ENCODE assay signal across 1 cellular context in genomic region chr10:49398000-49398861, GRCh38.
TF ChIP-seq lines count a peak whose summit lies in the region.

No MANE protein-coding gene starts in this region.

TF ChIP-seq in HepG2, 621 proteins besides CTCF, POLR2A, EP300 and RAD21 (continued from another document and continues in another):
- TF ChIP-seq RBFOX2 (IDR thresholded peaks at IDR 0.05; ENCODE audit: low read depth, low read length) = no peak
- TF ChIP-seq EHMT2 (IDR thresholded peaks at IDR 0.05; ENCODE audit: borderline replicate concordance, low read depth, low read length) = peak; percentile 55; the same call in 1 of the 2 replicates
- TF ChIP-seq, protein P1, sequence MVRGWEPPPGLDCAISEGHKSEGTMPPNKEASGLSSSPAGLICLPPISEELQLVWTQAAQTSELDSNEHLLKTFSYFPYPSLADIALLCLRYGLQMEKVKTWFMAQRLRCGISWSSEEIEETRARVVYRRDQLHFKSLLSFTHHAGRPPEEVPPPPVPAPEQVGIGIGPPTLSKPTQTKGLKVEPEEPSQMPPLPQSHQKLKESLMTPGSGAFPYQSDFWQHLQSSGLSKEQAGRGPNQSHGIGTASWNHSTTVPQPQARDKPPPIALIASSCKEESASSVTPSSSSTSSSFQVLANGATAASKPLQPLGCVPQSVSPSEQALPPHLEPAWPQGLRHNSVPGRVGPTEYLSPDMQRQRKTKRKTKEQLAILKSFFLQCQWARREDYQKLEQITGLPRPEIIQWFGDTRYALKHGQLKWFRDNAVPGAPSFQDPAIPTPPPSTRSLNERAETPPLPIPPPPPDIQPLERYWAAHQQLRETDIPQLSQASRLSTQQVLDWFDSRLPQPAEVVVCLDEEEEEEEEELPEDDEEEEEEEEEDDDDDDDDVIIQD (CRISPR knock-in tag; IDR thresholded peaks at IDR 0.05; ENCODE audit: low read depth) = no peak
- no peak for TF ChIP-seq ZNF598 (CRISPR knock-in tag; IDR thresholded peaks at IDR 0.05; ENCODE audit: borderline replicate concordance)
- TF ChIP-seq ZNF33B (CRISPR knock-in tag; IDR thresholded peaks at IDR 0.05) = no peak
- TF ChIP-seq MBD4 (IDR thresholded peaks at IDR 0.05; ENCODE audit: borderline replicate concordance, low read length) = no peak
- no peak for TF ChIP-seq SNRNP70 (IDR thresholded peaks at IDR 0.05; ENCODE audit: low read depth, low read length)
- TF ChIP-seq ZNF740 (CRISPR knock-in tag; IDR thresholded peaks at IDR 0.05) = peak; percentile 88
- TF ChIP-seq DNMT1 (CRISPR knock-in tag; IDR thresholded peaks at IDR 0.05) = no peak
- no peak for TF ChIP-seq NFIB (CRISPR knock-in tag; IDR thresholded peaks at IDR 0.05; ENCODE audit: borderline replicate concordance)
- no peak for TF ChIP-seq GABPA (IDR thresholded peaks at IDR 0.05; ENCODE audit: low read depth, low read length)
- no peak for TF ChIP-seq GABPA (CRISPR knock-in tag; IDR thresholded peaks at IDR 0.05; ENCODE audit: low read depth)
- no peak for TF ChIP-seq FLYWCH1 (CRISPR knock-in tag; IDR thresholded peaks at IDR 0.05)
- no peak for TF ChIP-seq GLI4 (CRISPR knock-in tag; IDR thresholded peaks at IDR 0.05; ENCODE audit: borderline replicate concordance)
- TF ChIP-seq REST (IDR thresholded peaks at IDR 0.05; ENCODE audit: borderline replicate concordance in 1 of 2, low read depth in 1 of 2, low read length in 2 of 2) = peak; percentile 82 to 96
- TF ChIP-seq PCBP2 (optimal IDR thresholded peaks at IDR 0.05; ENCODE audit: low read depth, low read length, poor library complexity, severe bottlenecking) = no peak
- TF ChIP-seq, protein P2, sequence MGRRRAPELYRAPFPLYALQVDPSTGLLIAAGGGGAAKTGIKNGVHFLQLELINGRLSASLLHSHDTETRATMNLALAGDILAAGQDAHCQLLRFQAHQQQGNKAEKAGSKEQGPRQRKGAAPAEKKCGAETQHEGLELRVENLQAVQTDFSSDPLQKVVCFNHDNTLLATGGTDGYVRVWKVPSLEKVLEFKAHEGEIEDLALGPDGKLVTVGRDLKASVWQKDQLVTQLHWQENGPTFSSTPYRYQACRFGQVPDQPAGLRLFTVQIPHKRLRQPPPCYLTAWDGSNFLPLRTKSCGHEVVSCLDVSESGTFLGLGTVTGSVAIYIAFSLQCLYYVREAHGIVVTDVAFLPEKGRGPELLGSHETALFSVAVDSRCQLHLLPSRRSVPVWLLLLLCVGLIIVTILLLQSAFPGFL (CRISPR knock-in tag; IDR thresholded peaks at IDR 0.05) = no peak
- no peak for TF ChIP-seq ZNF343 (CRISPR knock-in tag; IDR thresholded peaks at IDR 0.05)
- no peak for TF ChIP-seq ARID3A (IDR thresholded peaks at IDR 0.05; ENCODE audit: low read depth, low read length)
- TF ChIP-seq ZNF143 (CRISPR knock-in tag; IDR thresholded peaks at IDR 0.05) = no peak
- TF ChIP-seq SAFB2 (CRISPR knock-in tag; IDR thresholded peaks at IDR 0.05; ENCODE audit: borderline replicate concordance, low read depth) = no peak
- TF ChIP-seq ZBTB44 (CRISPR knock-in tag; IDR thresholded peaks at IDR 0.05) = no peak
- TF ChIP-seq ZNF720 (CRISPR knock-in tag; IDR thresholded peaks at IDR 0.05) = no peak
- TF ChIP-seq, protein P3, sequence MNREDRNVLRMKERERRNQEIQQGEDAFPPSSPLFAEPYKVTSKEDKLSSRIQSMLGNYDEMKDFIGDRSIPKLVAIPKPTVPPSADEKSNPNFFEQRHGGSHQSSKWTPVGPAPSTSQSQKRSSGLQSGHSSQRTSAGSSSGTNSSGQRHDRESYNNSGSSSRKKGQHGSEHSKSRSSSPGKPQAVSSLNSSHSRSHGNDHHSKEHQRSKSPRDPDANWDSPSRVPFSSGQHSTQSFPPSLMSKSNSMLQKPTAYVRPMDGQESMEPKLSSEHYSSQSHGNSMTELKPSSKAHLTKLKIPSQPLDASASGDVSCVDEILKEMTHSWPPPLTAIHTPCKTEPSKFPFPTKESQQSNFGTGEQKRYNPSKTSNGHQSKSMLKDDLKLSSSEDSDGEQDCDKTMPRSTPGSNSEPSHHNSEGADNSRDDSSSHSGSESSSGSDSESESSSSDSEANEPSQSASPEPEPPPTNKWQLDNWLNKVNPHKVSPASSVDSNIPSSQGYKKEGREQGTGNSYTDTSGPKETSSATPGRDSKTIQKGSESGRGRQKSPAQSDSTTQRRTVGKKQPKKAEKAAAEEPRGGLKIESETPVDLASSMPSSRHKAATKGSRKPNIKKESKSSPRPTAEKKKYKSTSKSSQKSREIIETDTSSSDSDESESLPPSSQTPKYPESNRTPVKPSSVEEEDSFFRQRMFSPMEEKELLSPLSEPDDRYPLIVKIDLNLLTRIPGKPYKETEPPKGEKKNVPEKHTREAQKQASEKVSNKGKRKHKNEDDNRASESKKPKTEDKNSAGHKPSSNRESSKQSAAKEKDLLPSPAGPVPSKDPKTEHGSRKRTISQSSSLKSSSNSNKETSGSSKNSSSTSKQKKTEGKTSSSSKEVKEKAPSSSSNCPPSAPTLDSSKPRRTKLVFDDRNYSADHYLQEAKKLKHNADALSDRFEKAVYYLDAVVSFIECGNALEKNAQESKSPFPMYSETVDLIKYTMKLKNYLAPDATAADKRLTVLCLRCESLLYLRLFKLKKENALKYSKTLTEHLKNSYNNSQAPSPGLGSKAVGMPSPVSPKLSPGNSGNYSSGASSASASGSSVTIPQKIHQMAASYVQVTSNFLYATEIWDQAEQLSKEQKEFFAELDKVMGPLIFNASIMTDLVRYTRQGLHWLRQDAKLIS (CRISPR knock-in tag; IDR thresholded peaks at IDR 0.05) = no peak
- no peak for TF ChIP-seq KDM1A (CRISPR knock-in tag; IDR thresholded peaks at IDR 0.05)
- TF ChIP-seq SNAI1 (CRISPR knock-in tag; IDR thresholded peaks at IDR 0.05; ENCODE audit: borderline replicate concordance) = peak; percentile 46; the same call in 1 of the 2 replicates
- no peak for TF ChIP-seq ZNF337 (CRISPR knock-in tag; IDR thresholded peaks at IDR 0.05; ENCODE audit: borderline replicate concordance, low read depth)
- no peak for TF ChIP-seq RCOR2 (CRISPR knock-in tag; IDR thresholded peaks at IDR 0.05)
- peak; percentile 17 for TF ChIP-seq HNRNPLL (IDR thresholded peaks at IDR 0.05; ENCODE audit: low read depth, low read length, poor library complexity, severe bottlenecking)
- TF ChIP-seq KLF12 (CRISPR knock-in tag; IDR thresholded peaks at IDR 0.05; ENCODE audit: borderline replicate concordance) = no peak
- no peak for TF ChIP-seq NFKB2 (CRISPR knock-in tag; IDR thresholded peaks at IDR 0.05; ENCODE audit: borderline replicate concordance)
- TF ChIP-seq, protein P4, sequence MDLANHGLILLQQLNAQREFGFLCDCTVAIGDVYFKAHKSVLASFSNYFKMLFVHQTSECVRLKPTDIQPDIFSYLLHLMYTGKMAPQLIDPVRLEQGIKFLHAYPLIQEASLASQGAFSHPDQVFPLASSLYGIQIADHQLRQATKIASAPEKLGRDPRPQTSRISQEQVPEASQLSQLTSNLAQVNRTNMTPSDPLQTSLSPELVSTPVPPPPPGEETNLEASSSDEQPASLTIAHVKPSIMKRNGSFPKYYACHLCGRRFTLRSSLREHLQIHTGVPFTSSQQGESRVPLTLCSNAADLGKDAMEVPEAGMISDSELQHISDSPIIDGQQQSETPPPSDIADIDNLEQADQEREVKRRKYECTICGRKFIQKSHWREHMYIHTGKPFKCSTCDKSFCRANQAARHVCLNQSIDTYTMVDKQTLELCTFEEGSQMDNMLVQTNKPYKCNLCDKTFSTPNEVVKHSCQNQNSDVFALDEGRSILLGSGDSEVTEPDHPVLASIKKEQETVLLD (CRISPR knock-in tag; IDR thresholded peaks at IDR 0.05; ENCODE audit: low read depth) = no peak
- 0 out of 2 replicates have a peak, but pooled peaks have one; percentile 27 for TF ChIP-seq HOXA5 (CRISPR knock-in tag; IDR thresholded peaks at IDR 0.05)
- no peak for TF ChIP-seq ZNF724P (CRISPR knock-in tag; IDR thresholded peaks at IDR 0.05; ENCODE audit: borderline replicate concordance)
- TF ChIP-seq ZNF749 (CRISPR knock-in tag; IDR thresholded peaks at IDR 0.05; ENCODE audit: borderline replicate concordance) = no peak
- TF ChIP-seq AKNA (CRISPR knock-in tag; IDR thresholded peaks at IDR 0.05; ENCODE audit: borderline replicate concordance) = no peak
- no peak for TF ChIP-seq THAP8 (CRISPR knock-in tag; IDR thresholded peaks at IDR 0.05; ENCODE audit: borderline replicate concordance)
- 0 out of 4 replicates have a peak, but pooled peaks of 1 of the 2 experiments have one; percentile 28 for TF ChIP-seq KLF16 (CRISPR knock-in tag; IDR thresholded peaks at IDR 0.05)
- no peak for TF ChIP-seq CCAR2 (optimal IDR thresholded peaks at IDR 0.05; ENCODE audit: low read depth, low read length)
- no peak for TF ChIP-seq MED1 (CRISPR knock-in tag; IDR thresholded peaks at IDR 0.05)
